ENCODE assay signal across 8 cellular contexts in the genomic region with DNA sequence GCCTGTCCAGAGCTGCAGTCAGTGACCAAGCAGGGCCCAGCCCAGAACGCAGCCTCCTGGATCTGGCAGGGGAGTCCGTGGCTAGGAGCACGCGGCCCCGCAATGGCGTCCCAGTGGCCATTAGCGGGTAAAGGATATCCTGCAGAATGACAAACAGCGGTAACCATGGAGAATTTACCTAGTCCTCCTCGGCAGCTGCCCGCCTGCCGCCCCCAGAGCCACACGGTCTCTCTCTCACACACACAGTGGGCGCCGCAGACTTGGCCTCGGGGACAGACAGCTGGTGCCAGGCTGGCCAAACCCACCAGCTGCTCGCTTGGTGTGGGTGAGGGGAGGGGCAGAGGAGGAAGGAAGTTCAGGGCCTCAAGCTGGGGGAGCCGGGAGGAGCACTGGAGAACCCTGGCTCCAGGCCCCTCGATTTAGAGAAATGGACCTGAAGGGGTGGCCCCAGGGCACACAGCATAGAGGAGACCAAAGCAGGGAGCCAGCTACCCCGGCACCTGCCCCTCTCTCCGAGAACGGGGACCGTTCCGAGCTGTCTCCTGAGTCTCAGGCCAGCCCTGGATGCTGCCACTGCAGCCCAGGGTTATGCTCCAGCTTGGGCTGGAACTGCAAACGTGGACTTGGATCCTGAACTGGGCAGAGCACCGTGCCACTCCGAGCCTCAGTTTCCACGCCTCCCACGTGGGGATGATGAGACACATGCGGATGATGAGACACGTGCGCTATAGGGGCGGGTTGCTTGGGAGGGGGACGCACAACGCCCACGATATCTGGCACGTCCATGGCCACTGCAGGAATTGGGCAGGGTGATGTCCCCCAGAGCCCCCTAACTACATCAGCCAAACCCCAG. TPM values are rescaled to one million over a fixed set of nuclear protein-coding genes. Genes with fewer than 3 reads are reported as not detected.
DNase-seq lines count a peak whose midpoint lies in the region; TF ChIP-seq lines count a peak whose summit lies in the region.

No MANE protein-coding gene starts in this region.

- no CpG with 5 or more reads among the region's 36 CpGs for WGBS in mesendoderm (ENCODE audit: extremely low coverage, insufficient coverage, low lambda C conversion rate)

- no peak overlapping the region for H4K5ac ChIP-seq in mesendoderm (ENCODE audit: low read length)

- no peak overlapping the region for H2AK5ac ChIP-seq in mesendoderm (ENCODE audit: low read length)

- no peak overlapping the region for H3K27ac ChIP-seq in mesendoderm (ENCODE audit: low read depth, low read length)
- H3K27ac ChIP-seq in tibial artery: peak overlapping the region; percentile 72 to 82

- H3K4me1 Mint-ChIP-seq in CD14-positive monocyte: peaks cover 40% of the 10 kb centered on the region

- peaks cover 0 to 6% (median 0%) of the 10 kb centered on the region in 3 donors for H3K27me3 Mint-ChIP-seq in CD14-positive monocyte (ENCODE audit: low read depth in 3 of 3)

- DNase-seq in CD14-positive monocyte (ENCODE audit: low spot score) (peak; percentile 46), LHCN-M2 (ENCODE audit: low read depth) (peak; percentile 95), anterior cingulate cortex (lab: John Stamatoyannopoulos, UW) (peak in 56 of 58 donors; percentile 27 to 86 (median 73)), mesendoderm (no peak), tibial artery (no peak), DMS114 treated with DMSO at 0.1 percent for 48 hours (lab: John Stamatoyannopoulos, UW; ENCODE audit: unreplicated experiment) (no peak), glomerular visceral epithelial cell (ENCODE audit: extremely low spot score) (no peak), iPS-NIHi11 (ENCODE audit: low spot score) (no peak)

- no peak for TF ChIP-seq CTCF in CD14-positive monocyte (IDR thresholded peaks at IDR 0.05)
- no peak for TF ChIP-seq CTCF in tibial artery (IDR thresholded peaks at IDR 0.05)

- no peaks in the 10 kb centered on the region for H3K9me3 Mint-ChIP-seq in CD14-positive monocyte

- H4K8ac ChIP-seq in mesendoderm (ENCODE audit: low read depth, low read length): no peak overlapping the region

- peak overlapping the region; percentile 94 for H3K56ac ChIP-seq in mesendoderm (ENCODE audit: low read length)

- no peak overlapping the region for H2BK5ac ChIP-seq in mesendoderm (ENCODE audit: low read length)

- H3K27me3 ChIP-seq in mesendoderm (ENCODE audit: insufficient read depth, low read length, poor library complexity): no peaks in the 10 kb centered on the region
- H3K27me3 ChIP-seq in tibial artery: no peaks in the 10 kb centered on the region

- no peak overlapping the region for H3K4me2 ChIP-seq in mesendoderm (ENCODE audit: low read length)

- intact Hi-C loops in CD14-positive monocyte (cut with micrococcal nuclease) (no loop called here), tibial artery (cut with DNase I; ENCODE audit: low total_unique reads) (loop anchor here (5.0 to 10.0 kb wide), 2 partner anchors 97 to 329 kb away; a partner anchor contains a TSS)

- H3K9ac ChIP-seq in mesendoderm (ENCODE audit: low read length): peak overlapping the region; percentile 71

- peaks cover 25 to 32% of the 10 kb centered on the region in 2 donors for H3K36me3 Mint-ChIP-seq in CD14-positive monocyte

- H3K36me3 ChIP-seq in mesendoderm (ENCODE audit: control insufficient read depth, insufficient read depth, low read length) (peaks cover 9% of the 10 kb centered on the region), tibial artery (peaks cover 4 to 42% (median 25%) of the 10 kb centered on the region in 3 donors)

- H3K23ac ChIP-seq in mesendoderm (ENCODE audit: low read length): peak overlapping the region; percentile 85

- H3K27ac Mint-ChIP-seq in CD14-positive monocyte: peak overlapping the region in 5 of 7 donors; percentile 37 to 87 (median 60)

- no peak overlapping the region for H2BK120ac ChIP-seq in mesendoderm (ENCODE audit: low read depth, low read length)

- no peaks in the 10 kb centered on the region for H3K9me3 ChIP-seq in tibial artery

- no peak overlapping the region for H3K4ac ChIP-seq in mesendoderm (ENCODE audit: low read depth, low read length)

- H3K79me2 ChIP-seq in mesendoderm (ENCODE audit: control insufficient read depth, insufficient read depth, low read length): peaks cover 64% of the 10 kb centered on the region

- H3K4me3 ChIP-seq in mesendoderm (ENCODE audit: low read length): no peak overlapping the region
- peak overlapping the region in 1 of 2 donors; percentile 90 for H3K4me3 ChIP-seq in tibial artery

- peaks cover 12% of the 10 kb centered on the region for H3K79me1 ChIP-seq in mesendoderm (ENCODE audit: low read length)

- peak overlapping the region; percentile 89 to 96 for H3K4me3 Mint-ChIP-seq in CD14-positive monocyte

- H3K4me1 ChIP-seq in mesendoderm (ENCODE audit: control insufficient read depth, low read depth, low read length) (no peaks in the 10 kb centered on the region), tibial artery (peaks cover 0 to 42% (median 29%) of the 10 kb centered on the region in 4 donors)

- H2BK15ac ChIP-seq in mesendoderm (replicated peaks; ENCODE audit: low read depth): no peak overlapping the region

- no peak overlapping the region for H3K18ac ChIP-seq in mesendoderm (ENCODE audit: low read length)

RNA-seq across cellular contexts. Expression of a gene that starts 3.4 kb away (rescaled TPM):
- 10 to 100 TPM; 44.5 to 58.4 TPM for polyA plus RNA-seq in CD14-positive monocyte
- total RNA-seq in LHCN-M2 (2014; rRNA removed): 442 and 463 TPM in 2 replicates
- polyA plus RNA-seq in LHCN-M2 (2012): 359 TPM
- 398 TPM for polyA plus RNA-seq in mesendoderm (2013, experiment 1 of 2)
- 394 TPM for polyA plus RNA-seq in mesendoderm (2013, experiment 2 of 2)

RNA-seq across cellular contexts. Expression of a gene that starts 35.0 kb away (rescaled TPM):
- polyA plus RNA-seq in CD14-positive monocyte: 1 to 10 TPM; 1.7 to 2.1 TPM
- 6.6 and 9.2 TPM in 2 replicates for total RNA-seq in LHCN-M2 (2014; rRNA removed)
- 12.2 TPM for polyA plus RNA-seq in LHCN-M2 (2012)
- 8.7 TPM for polyA plus RNA-seq in mesendoderm (2013, experiment 1 of 2)
- polyA plus RNA-seq in mesendoderm (2013, experiment 2 of 2): 9.2 TPM

RNA-seq across cellular contexts. Expression of a gene that starts 35.3 kb away (rescaled TPM):
- 10 to 100 TPM in 1 of 2 donors, 1 to 10 TPM in 1; 6.3 to 14.1 TPM for polyA plus RNA-seq in CD14-positive monocyte
- total RNA-seq in LHCN-M2 (2014; rRNA removed): 52.6 and 67.5 TPM in 2 replicates
- polyA plus RNA-seq in LHCN-M2 (2012): 7.8 TPM
- 17.9 TPM for polyA plus RNA-seq in mesendoderm (2013, experiment 1 of 2)
- polyA plus RNA-seq in mesendoderm (2013, experiment 2 of 2): 23.2 TPM

Comparison
In these comparisons a context has a peak if more than half of its experiments do, and no peak if none do; other contexts are left out.
1. DNase-seq: peak in CD14-positive monocyte (single experiment), LHCN-M2 (single experiment) and anterior cingulate cortex (56 of 58); none in mesendoderm (single experiment), tibial artery (0 of 2), DMS114 treated with DMSO at 0.1 percent for 48 hours (single experiment), glomerular visceral epithelial cell (single experiment) and iPS-NIHi11 (single experiment).